10 cellular contexts compared by ENCODE assay signal in genomic region chr3:39166134-39166710, GRCh38. TPM values are rescaled to one million over a fixed set of nuclear protein-coding genes. Genes with fewer than 3 reads are reported as not detected.
DNase-seq lines count a peak whose midpoint lies in the region; ATAC-seq and TF ChIP-seq lines count a peak whose summit lies in the region.
"Had no signal": no experiment of that assay in that cellular context is flagged by ENCODE, and none has a peak within 500 bp of the region (broad histone marks: within the 10 kb centered on the region; RNA-seq: fewer than 3 reads in every experiment).

No MANE protein-coding gene starts in this region.

- no peaks in the 10 kb centered on the region for H3K27me3 Mint-ChIP-seq in activated T-helper 17 cell treated with anti-CD3 and anti-CD28 coated beads, Interleukin-2, amount 50 U/mL, for 72 hours

- no peaks in the 10 kb centered on the region for H3K4me1 Mint-ChIP-seq in activated T-helper 17 cell treated with anti-CD3 and anti-CD28 coated beads, Interleukin-2, amount 50 U/mL, for 72 hours

- H3K27ac Mint-ChIP-seq in activated T-helper 17 cell treated with anti-CD3 and anti-CD28 coated beads, Interleukin-2, amount 50 U/mL, for 72 hours = no peak overlapping the region

- peaks cover 8% of the 10 kb centered on the region for H3K4me1 ChIP-seq in right cardiac atrium (ENCODE audit: control insufficient read depth, insufficient read depth, low read length)
- H3K4me1 ChIP-seq in upper lobe of right lung = peaks cover 18% of the 10 kb centered on the region

- H3K4me3 ChIP-seq in right cardiac atrium (ENCODE audit: low read length) (no peak overlapping the region), upper lobe of right lung (no peak overlapping the region)
- H3K4me3 ChIP-seq: BLaER1 had no signal

- peak; percentile 32 for ATAC-seq in activated T-helper 17 cell treated with anti-CD3 and anti-CD28 coated beads, Interleukin-2, amount 50 U/mL, for 72 hours (replicated peaks)
- ATAC-seq in right cardiac atrium (peak; percentile 78 to 92), upper lobe of right lung (peak; percentile 49), HG03097 (IDR thresholded peaks at IDR 0.05; ENCODE audit: low FRiP score, unreplicated experiment) (no peak)

- H3K36me3 ChIP-seq in upper lobe of right lung = no peaks in the 10 kb centered on the region
- H3K36me3 ChIP-seq: BLaER1 had no signal

- TF ChIP-seq CTCF in upper lobe of right lung (IDR thresholded peaks at IDR 0.05) = no peak

- H3K36me3 Mint-ChIP-seq in activated T-helper 17 cell treated with anti-CD3 and anti-CD28 coated beads, Interleukin-2, amount 50 U/mL, for 72 hours (ENCODE audit: low read depth) = no peaks in the 10 kb centered on the region
- H3K36me3 Mint-ChIP-seq: brain had no signal

- H3K4me3 Mint-ChIP-seq in activated T-helper 17 cell treated with anti-CD3 and anti-CD28 coated beads, Interleukin-2, amount 50 U/mL, for 72 hours = no peak overlapping the region

- 49% methylated on average over 3 of the region's 3 CpGs for WGBS in right cardiac atrium

- intact Hi-C loops in right cardiac atrium (cut with DNase I) = no loop called here
- intact Hi-C loops in upper lobe of right lung (cut with DNase I) = no loop called here

- H3K27me3 ChIP-seq in right cardiac atrium (ENCODE audit: control insufficient read depth, insufficient read depth) (no peaks in the 10 kb centered on the region), upper lobe of right lung (no peaks in the 10 kb centered on the region)
- H3K27me3 ChIP-seq: BLaER1 had no signal

- no peaks in the 10 kb centered on the region for H3K9me3 Mint-ChIP-seq in activated T-helper 17 cell treated with anti-CD3 and anti-CD28 coated beads, Interleukin-2, amount 50 U/mL, for 72 hours

- DNase-seq in SKM-1 treated with dmso at 0.1 percent for 144 hours (lab: John Stamatoyannopoulos, UW; ENCODE audit: unreplicated experiment) = peak; percentile 26
- no peak for DNase-seq in SKM-1 (lab: John Stamatoyannopoulos, UW; ENCODE audit: unreplicated experiment)
- DNase-seq in right cardiac atrium = peak in 2 of 3 donors; percentile 69 to 71
- DNase-seq in upper lobe of right lung = no peak
- DNase-seq in stimulated activated CD8-positive, alpha-beta memory T cell treated with anti-CD3 and anti-CD28 coated beads, Interleukin-4, amount 100 ng/mL, for 48 hours = no peak
- DNase-seq in UCSD-AML1 (lab: John Stamatoyannopoulos, UW; ENCODE audit: unreplicated experiment) = no peak

- H3K27ac ChIP-seq in right cardiac atrium (ENCODE audit: low read length) = no peak overlapping the region
- no peak overlapping the region for H3K27ac ChIP-seq in upper lobe of right lung
- H3K27ac ChIP-seq: BLaER1 had no signal

- H3K9me3 ChIP-seq in right cardiac atrium (ENCODE audit: control insufficient read depth, low read length) (no peaks in the 10 kb centered on the region), upper lobe of right lung (no peaks in the 10 kb centered on the region)
- H3K9me3 ChIP-seq: BLaER1 had no signal

RNA-seq across cellular contexts. Expression of gene CSRNP1, which starts 12.8 kb away (rescaled TPM):
- 100 to 1,000 TPM in 1 of 2 donors, 10 to 100 TPM in 1; 42.9 to 145 TPM for total RNA-seq in activated T-helper 17 cell treated with anti-CD3 and anti-CD28 coated beads, Interleukin-2, amount 50 U/mL, for 72 hours
- 10 to 100 TPM; 10.9 to 33.2 (median 15.7) TPM for total RNA-seq in right cardiac atrium
- polyA plus RNA-seq in right cardiac atrium = 30.5 TPM
- total RNA-seq in upper lobe of right lung = 89.3 TPM

RNA-seq across cellular contexts. Expression of gene XIRP1, which starts 26.2 kb away (rescaled TPM):
- 10 to 100 TPM in 1 of 2 donors, under 1 TPM in 1; 0.99 to 17.2 TPM for total RNA-seq in activated T-helper 17 cell treated with anti-CD3 and anti-CD28 coated beads, Interleukin-2, amount 50 U/mL, for 72 hours
- total RNA-seq in right cardiac atrium (100 to 1,000 TPM; 152 to 278 (median 176) TPM), upper lobe of right lung (not detected)
- 453 TPM for polyA plus RNA-seq in right cardiac atrium

RNA-seq across cellular contexts. Expression of gene TTC21A, which starts 58.7 kb away (rescaled TPM):
- total RNA-seq in activated T-helper 17 cell treated with anti-CD3 and anti-CD28 coated beads, Interleukin-2, amount 50 U/mL, for 72 hours = 1 to 10 TPM; 2.7 to 4.7 TPM
- total RNA-seq in right cardiac atrium = 1 to 10 TPM; 1.9 to 3.4 (median 2.5) TPM
- polyA plus RNA-seq in right cardiac atrium = 2.0 TPM
- 11.6 TPM for total RNA-seq in upper lobe of right lung

RNA-seq across cellular contexts. Expression of gene GORASP1, which starts 58.8 kb away (rescaled TPM):
- total RNA-seq in activated T-helper 17 cell treated with anti-CD3 and anti-CD28 coated beads, Interleukin-2, amount 50 U/mL, for 72 hours = 10 to 100 TPM; 21.2 to 24.2 TPM
- total RNA-seq in right cardiac atrium (10 to 100 TPM; 43.7 to 53.4 (median 47.4) TPM), upper lobe of right lung (86.9 TPM)
- polyA plus RNA-seq in right cardiac atrium = 26.3 TPM

Comparison
In these comparisons a context has a peak if more than half of its experiments do, and no peak if none do; other contexts are left out.
1. DNase-seq: peak in SKM-1 treated with dmso at 0.1 percent for 144 hours (single experiment) and right cardiac atrium (2 of 3); none in SKM-1 (single experiment), upper lobe of right lung (single experiment), stimulated activated CD8-positive, alpha-beta memory T cell treated with anti-CD3 and anti-CD28 coated beads, Interleukin-4, amount 100 ng/mL, for 48 hours (single experiment) and UCSD-AML1 (single experiment).
2. RNA of gene XIRP1, which starts 26.2 kb away (total RNA-seq): 152 to 278 TPM in right cardiac atrium; 0.99 to 17.2 TPM in activated T-helper 17 cell treated with anti-CD3 and anti-CD28 coated beads, Interleukin-2, amount 50 U/mL, for 72 hours and not detected in upper lobe of right lung (single experiment); every median in the first group is over 4 times any median in the second.